In genomic region chr2:233265899-233266431, GRCh38 we compare ENCODE assay signal across 21 cellular contexts. TPM values are rescaled to one million over a fixed set of nuclear protein-coding genes. Genes with fewer than 3 reads are reported as not detected.
DNase-seq lines count a peak whose midpoint lies in the region; ATAC-seq and TF ChIP-seq lines count a peak whose summit lies in the region.
"Had no signal": no experiment of that assay in that cellular context is flagged by ENCODE, and none has a peak within 500 bp of the region (broad histone marks: within the 10 kb centered on the region; RNA-seq: fewer than 3 reads in every experiment).

No MANE protein-coding gene starts in this region.

- H3K27ac Mint-ChIP-seq in T-helper 2 cell treated with Interferon-gamma antibody and Interleukin-4, amounts not matched to agents 5 μg/mL and 100 μg/mL, for 36 hours, result peak overlapping the region; percentile 95
- peak overlapping the region; percentile 95 for H3K27ac Mint-ChIP-seq in activated naive CD8-positive, alpha-beta T cell treated with anti-CD3 and anti-CD28 coated beads, Interleukin-2, amount 10 ng/mL, durations not matched to agents 7 days and 5 days
- no peak overlapping the region for H3K27ac Mint-ChIP-seq in endodermal cell

- H3K4me3 Mint-ChIP-seq in T-helper 2 cell treated with Interferon-gamma antibody and Interleukin-4, amounts not matched to agents 5 μg/mL and 100 μg/mL, for 36 hours, result no peak overlapping the region
- no peak overlapping the region for H3K4me3 Mint-ChIP-seq in activated naive CD8-positive, alpha-beta T cell treated with anti-CD3 and anti-CD28 coated beads, Interleukin-2, amount 10 ng/mL, durations not matched to agents 7 days and 5 days
- H3K4me3 Mint-ChIP-seq in endodermal cell, result no peak overlapping the region

- H3K9ac ChIP-seq in endodermal cell (ENCODE audit: extremely low read depth, low read length, poor library complexity, severe bottlenecking), result no peak overlapping the region

- H3K4me3 ChIP-seq in HEK293 (ENCODE audit: low read depth, low read length) (no peak overlapping the region), endodermal cell (ENCODE audit: low read length) (no peak overlapping the region)
- H3K4me3 ChIP-seq: adrenal gland, esophagus muscularis mucosa, hepatocyte, left ventricle myocardium inferior, sigmoid colon had no signal

- POLR2A ChIA-PET in HEK293 (lab: Yijun Ruan, JAX), result no interaction called here
- POLR2A ChIA-PET in activated naive CD8-positive, alpha-beta T cell treated with anti-CD3 and anti-CD28 coated beads, Interleukin-2, amount 10 ng/mL, durations not matched to agents 7 days and 5 days (lab: Charles Lee), result interaction anchor here (0.8 kb wide), 1 partner anchor 9 kb away, joined by 3 read pairs; no protein-coding TSS in a partner anchor

- no peak for ATAC-seq in activated naive CD8-positive, alpha-beta T cell treated with anti-CD3 and anti-CD28 coated beads, Interleukin-2, amount 10 ng/mL, durations not matched to agents 7 days and 5 days (ENCODE audit: low read depth)
- ATAC-seq: Panc1; stimulated activated naive CD8-positive, alpha-beta T cell treated with anti-CD3 and anti-CD28 coated beads, Interleukin-15, Interleukin-2, amounts not matched to agents 100 U/mL and 50 U/mL, for 24 hours had no signal

- peaks cover 80% of the 10 kb centered on the region for H3K36me3 Mint-ChIP-seq in T-helper 2 cell treated with Interferon-gamma antibody and Interleukin-4, amounts not matched to agents 5 μg/mL and 100 μg/mL, for 36 hours (ENCODE audit: low read depth)
- H3K36me3 Mint-ChIP-seq in activated naive CD8-positive, alpha-beta T cell treated with anti-CD3 and anti-CD28 coated beads, Interleukin-2, amount 10 ng/mL, durations not matched to agents 7 days and 5 days, result peaks cover 46% of the 10 kb centered on the region
- H3K36me3 Mint-ChIP-seq in endodermal cell (ENCODE audit: low read depth), result peaks cover 88% of the 10 kb centered on the region

- H3K9me3 ChIP-seq in HEK293 (ENCODE audit: control insufficient read depth, insufficient read depth, low read depth, low read length), result no peaks in the 10 kb centered on the region
- no peaks in the 10 kb centered on the region for H3K9me3 ChIP-seq in endodermal cell (ENCODE audit: control insufficient read depth, low read length)
- H3K9me3 ChIP-seq: adrenal gland, esophagus muscularis mucosa, left ventricle myocardium inferior, sigmoid colon had no signal

- H3K27me3 Mint-ChIP-seq in T-helper 2 cell treated with Interferon-gamma antibody and Interleukin-4, amounts not matched to agents 5 μg/mL and 100 μg/mL, for 36 hours (ENCODE audit: low read depth), result no peaks in the 10 kb centered on the region
- no peaks in the 10 kb centered on the region for H3K27me3 Mint-ChIP-seq in activated naive CD8-positive, alpha-beta T cell treated with anti-CD3 and anti-CD28 coated beads, Interleukin-2, amount 10 ng/mL, durations not matched to agents 7 days and 5 days
- no peaks in the 10 kb centered on the region for H3K27me3 Mint-ChIP-seq in endodermal cell (ENCODE audit: insufficient read depth)

- no peaks in the 10 kb centered on the region for H3K27me3 ChIP-seq in endodermal cell (ENCODE audit: control insufficient read depth, insufficient read depth, low read length, poor library complexity, severe bottlenecking)
- H3K27me3 ChIP-seq: adrenal gland, esophagus muscularis mucosa, hepatocyte, sigmoid colon had no signal

- H3K4me1 ChIP-seq in HEK293 (ENCODE audit: control insufficient read depth, insufficient read depth, low read length) (no peaks in the 10 kb centered on the region), endodermal cell (ENCODE audit: control insufficient read depth, insufficient read depth, low read length) (no peaks in the 10 kb centered on the region)
- H3K4me1 ChIP-seq: adrenal gland, esophagus muscularis mucosa, left ventricle myocardium inferior, sigmoid colon had no signal

- no peak for DNase-seq in T-helper 2 cell treated with Interferon-gamma antibody and Interleukin-4, amounts not matched to agents 5 μg/mL and 100 μg/mL, for 36 hours (ENCODE audit: low spot score)
- DNase-seq in T-helper 2 cell (no peak), occipital lobe (lab: John Stamatoyannopoulos, UW) (peak; percentile 39), endodermal cell (no peak), substantia nigra (lab: John Stamatoyannopoulos, UW) (no peak), EL (no peak)
- DNase-seq in activated naive CD8-positive, alpha-beta T cell treated with anti-CD3 and anti-CD28 coated beads, Interleukin-2, amount 10 ng/mL, durations not matched to agents 7 days and 5 days, result no peak
- DNase-seq: 8988T; adrenal gland; Calu3; left ventricle myocardium inferior; NCI-H187; NCI-H524 treated with DMSO at 0.1 percent for 48 hours; sigmoid colon; stimulated activated naive CD8-positive, alpha-beta T cell treated with anti-CD3 and anti-CD28 coated beads, Interleukin-15, Interleukin-2, amounts not matched to agents 100 U/mL and 50 U/mL, for 24 hours had no signal

- WGBS in endodermal cell (ENCODE audit: insufficient coverage in 1 of 2, insufficient read length in 1 of 2), 2 experiments, result 91 to 96% methylated on average over 9 to 10 of the region's 10 CpGs

- no peak overlapping the region for H3K27ac ChIP-seq in HEK293 (ENCODE audit: extremely low read depth, low read depth, low read length)
- H3K27ac ChIP-seq in endodermal cell (ENCODE audit: low read depth, low read length), result no peak overlapping the region
- no peak overlapping the region for H3K27ac ChIP-seq in substantia nigra (ENCODE audit: low read depth, low read length, poor library complexity, severe bottlenecking)
- H3K27ac ChIP-seq: adrenal gland, esophagus muscularis mucosa, hepatocyte, left ventricle myocardium inferior, sigmoid colon had no signal

- CTCF ChIA-PET in HEK293 (lab: Yijun Ruan, JAX), result no interaction called here

- no peaks in the 10 kb centered on the region for H3K9me3 Mint-ChIP-seq in T-helper 2 cell treated with Interferon-gamma antibody and Interleukin-4, amounts not matched to agents 5 μg/mL and 100 μg/mL, for 36 hours
- H3K9me3 Mint-ChIP-seq in activated naive CD8-positive, alpha-beta T cell treated with anti-CD3 and anti-CD28 coated beads, Interleukin-2, amount 10 ng/mL, durations not matched to agents 7 days and 5 days, result no peaks in the 10 kb centered on the region
- no peaks in the 10 kb centered on the region for H3K9me3 Mint-ChIP-seq in endodermal cell

- peaks cover 63% of the 10 kb centered on the region for H3K4me1 Mint-ChIP-seq in T-helper 2 cell treated with Interferon-gamma antibody and Interleukin-4, amounts not matched to agents 5 μg/mL and 100 μg/mL, for 36 hours (ENCODE audit: low read depth)
- H3K4me1 Mint-ChIP-seq in activated naive CD8-positive, alpha-beta T cell treated with anti-CD3 and anti-CD28 coated beads, Interleukin-2, amount 10 ng/mL, durations not matched to agents 7 days and 5 days, result peaks cover 65% of the 10 kb centered on the region
- peaks cover 6% of the 10 kb centered on the region for H3K4me1 Mint-ChIP-seq in endodermal cell

- H3K36me3 ChIP-seq in HEK293 (ENCODE audit: control insufficient read depth in 2 of 2, insufficient read depth in 1 of 2, low read length in 2 of 2) (peaks cover 54 to 99% of the 10 kb centered on the region in 2 experiments), endodermal cell (ENCODE audit: control insufficient read depth, insufficient read depth, low read length) (peaks cover 96% of the 10 kb centered on the region)

- TF ChIP-seq CTCF in HEK293 (tag by site-specific recombination; IDR thresholded peaks at IDR 0.05) (no peak), endodermal cell (conservative IDR thresholded peaks at IDR 0.05) (no peak)

TF ChIP-seq in HEK293, 187 proteins besides CTCF, POLR2A, EP300 and RAD21:
- TF ChIP-seq ZFHX2 (tag by site-specific recombination; conservative IDR thresholded peaks at IDR 0.05) (peak; percentile 74), ZNF121 (tag by site-specific recombination; IDR thresholded peaks at IDR 0.05) (no peak), TCF7L2 (IDR thresholded peaks at IDR 0.05; ENCODE audit: borderline replicate concordance, low read depth, low read length) (no peak), EGR2 (tag by site-specific recombination; IDR thresholded peaks at IDR 0.05; ENCODE audit: low read depth) (peak; percentile 62; the same call in 1 of the 2 replicates)

RNA-seq across cellular contexts. Expression of gene ATG16L1, which starts 14.5 kb away (rescaled TPM):
- total RNA-seq in activated naive CD8-positive, alpha-beta T cell treated with anti-CD3 and anti-CD28 coated beads, Interleukin-2, amount 10 ng/mL, durations not matched to agents 7 days and 5 days, result 10 to 100 TPM; 60.8 to 67.6 TPM
- total RNA-seq in occipital lobe (36.7 TPM), endodermal cell (10 to 100 TPM; 29.6 to 31.6 TPM)
- polyA plus RNA-seq in endodermal cell (2013, experiment 1 of 2), result 14.3 TPM
- polyA plus RNA-seq in endodermal cell (2013, experiment 2 of 2), result 13.9 TPM

RNA-seq across cellular contexts. Expression of gene SAG, which starts 41.7 kb away (rescaled TPM):
- under 1 TPM in 1 of 2 experiments, not detected in 1; 0.45 TPM for total RNA-seq in activated naive CD8-positive, alpha-beta T cell treated with anti-CD3 and anti-CD28 coated beads, Interleukin-2, amount 10 ng/mL, durations not matched to agents 7 days and 5 days
- not detected for total RNA-seq in occipital lobe
- total RNA-seq in endodermal cell, result not detected
- polyA plus RNA-seq in endodermal cell (2013, experiment 1 of 2), result not detected
- polyA plus RNA-seq in endodermal cell (2013, experiment 2 of 2), result not detected
- total RNA-seq: adrenal gland, Calu3, esophagus muscularis mucosa, left ventricle myocardium inferior, LHCN-M2, sigmoid colon had no signal
- polyA plus RNA-seq: hepatocyte, neural cell, sigmoid colon had no signal
